In the genomic region with DNA sequence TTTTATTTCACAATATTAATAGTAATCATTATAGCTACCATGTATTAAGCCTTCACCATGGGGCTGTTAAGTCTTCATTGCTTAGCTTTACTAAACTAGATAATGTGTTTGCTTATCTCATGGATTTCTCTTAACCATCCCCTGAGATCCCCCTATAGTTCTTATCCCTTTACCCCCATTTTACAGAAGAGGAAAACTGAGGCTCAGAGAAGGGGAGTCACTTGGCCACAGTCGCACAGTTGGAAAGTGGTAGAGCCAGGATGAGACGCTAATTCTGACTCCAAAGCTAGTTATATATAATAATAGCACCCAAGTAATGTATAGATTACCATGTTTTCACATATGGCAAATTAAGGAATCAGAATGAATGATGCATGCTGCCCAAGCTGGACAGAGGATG, we compare ENCODE assay signal across 21 cellular contexts. TPM values are rescaled to one million over a fixed set of nuclear protein-coding genes. Genes with fewer than 3 reads are reported as not detected.
DNase-seq lines count a peak whose midpoint lies in the region; ATAC-seq and TF ChIP-seq lines count a peak whose summit lies in the region.
"Had no signal": no experiment of that assay in that cellular context is flagged by ENCODE, and none has a peak within 500 bp of the region (broad histone marks: within the 10 kb centered on the region; RNA-seq: fewer than 3 reads in every experiment).

No MANE protein-coding gene starts in this region.

- peaks cover 2% of the 10 kb centered on the region for H3K36me3 Mint-ChIP-seq in activated naive CD8-positive, alpha-beta T cell
- H3K36me3 Mint-ChIP-seq in activated naive CD8-positive, alpha-beta T cell treated with anti-CD3 and anti-CD28 coated beads for 36 hours, result peaks cover 2% of the 10 kb centered on the region
- peaks cover 44% of the 10 kb centered on the region for H3K36me3 Mint-ChIP-seq in stimulated activated effector memory CD8-positive, alpha-beta T cell treated with anti-CD3 and anti-CD28 coated beads, Interleukin-12 subunit alpha, Interleukin-12 subunit beta, amount 100 ng/mL, for 72 hours

- H3K4me3 ChIP-seq in IMR-90 (ENCODE audit: insufficient read depth, low read depth, low read length), result no peak overlapping the region
- no peak overlapping the region for H3K4me3 ChIP-seq in Karpas-422 (ENCODE audit: low read length)
- H3K4me3 ChIP-seq: BLaER1, GM12878, GM23248, HAP-1 had no signal

- POLR2A ChIA-PET in IMR-90 (lab: Charles Lee; ENCODE audit: unreplicated experiment), result interaction anchor here (1.0 kb wide), 1 partner anchor 24 kb away, joined by 5 read pairs; no protein-coding TSS in a partner anchor

- H3K4me3 Mint-ChIP-seq in activated naive CD8-positive, alpha-beta T cell, result no peak overlapping the region
- H3K4me3 Mint-ChIP-seq in activated naive CD8-positive, alpha-beta T cell treated with anti-CD3 and anti-CD28 coated beads for 36 hours, result no peak overlapping the region
- no peak overlapping the region for H3K4me3 Mint-ChIP-seq in stimulated activated effector memory CD8-positive, alpha-beta T cell treated with anti-CD3 and anti-CD28 coated beads, Interleukin-12 subunit alpha, Interleukin-12 subunit beta, amount 100 ng/mL, for 72 hours
- H3K4me3 Mint-ChIP-seq: B cell; CD4-positive, CD25-positive, alpha-beta regulatory T cell; CD8-positive, alpha-beta memory T cell had no signal

- no peaks in the 10 kb centered on the region for H4K20me1 ChIP-seq in IMR-90 (ENCODE audit: insufficient read depth, low read length)
- H4K20me1 ChIP-seq in Karpas-422 (ENCODE audit: insufficient read depth, low read depth, low read length), result no peaks in the 10 kb centered on the region
- H4K20me1 ChIP-seq: BLaER1 had no signal

- H2BK120ac ChIP-seq in IMR-90 (ENCODE audit: low read depth, low read length), result no peak overlapping the region

- H3K27me3 ChIP-seq in IMR-90 (ENCODE audit: control insufficient read depth, insufficient read depth, low read length) (no peaks in the 10 kb centered on the region), Karpas-422 (ENCODE audit: low read length) (no peaks in the 10 kb centered on the region)
- H3K27me3 ChIP-seq: BLaER1 had no signal

- no peak for DNase-seq in activated naive CD8-positive, alpha-beta T cell treated with anti-CD3 and anti-CD28 coated beads for 36 hours
- no peak for DNase-seq in IMR-90
- DNase-seq in erythroblast (lab: John Stamatoyannopoulos, UW), result no peak
- no peak for DNase-seq in stimulated activated effector memory CD8-positive, alpha-beta T cell treated with anti-CD3 and anti-CD28 coated beads, Interleukin-12 subunit alpha, Interleukin-12 subunit beta, amount 100 ng/mL, for 72 hours (ENCODE audit: low spot score in 2 of 2)
- DNase-seq in Karpas-422, result no peak
- DNase-seq in putamen (ENCODE audit: low spot score), result no peak
- DNase-seq: CD4-positive, CD25-positive, alpha-beta regulatory T cell; CD8-positive, alpha-beta memory T cell; DMS 273 treated with DMSO at 0.1 percent for 48 hours; DMS79; EL; GDM1; GM23248 had no signal

- dilution Hi-C loops in IMR-90 (cut with HindIII; ENCODE audit: low sequenced_read_pairs, unreplicated experiment), result no loop called here

- H3K14ac ChIP-seq in IMR-90 (replicated peaks; ENCODE audit: low read depth, low read length), result no peak overlapping the region

- H3K18ac ChIP-seq in IMR-90 (ENCODE audit: low read depth, low read length), result no peak overlapping the region

- H3K36me3 ChIP-seq in IMR-90 (ENCODE audit: control insufficient read depth, insufficient read depth, low read length), result peaks cover 10% of the 10 kb centered on the region
- peaks cover 22% of the 10 kb centered on the region for H3K36me3 ChIP-seq in Karpas-422 (ENCODE audit: insufficient read depth, low read length)
- H3K36me3 ChIP-seq: HAP-1 had no signal

- H3K9me2 ChIP-seq in Karpas-422 (replicated peaks; ENCODE audit: insufficient read depth, low read length), result no peaks in the 10 kb centered on the region

- H3K9me1 ChIP-seq in IMR-90 (ENCODE audit: insufficient read depth, low read length), result no peaks in the 10 kb centered on the region

- H3K9me3 ChIP-seq in IMR-90 (ENCODE audit: control insufficient read depth, insufficient read depth, low read length) (no peaks in the 10 kb centered on the region), Karpas-422 (ENCODE audit: low read length) (no peaks in the 10 kb centered on the region)
- H3K9me3 ChIP-seq: BLaER1, HAP-1 had no signal

- intact Hi-C loops in IMR-90 (cut with micrococcal nuclease), result no loop called here

- TF ChIP-seq CTCF in IMR-90 (conservative IDR thresholded peaks at IDR 0.05; ENCODE audit: low read depth, low read length), result no peak

- H3K4me2 ChIP-seq in IMR-90 (ENCODE audit: low read depth, low read length) (no peak overlapping the region), Karpas-422 (ENCODE audit: low read depth, low read length, poor library complexity, severe bottlenecking) (no peak overlapping the region)
- H3K4me2 ChIP-seq: BLaER1 had no signal

- CTCF ChIA-PET in IMR-90 (lab: Yijun Ruan, JAX), result no interaction called here

- H2AK9ac ChIP-seq in IMR-90 (replicated peaks; ENCODE audit: low read depth, low read length, poor library complexity), result no peak overlapping the region

- no peak overlapping the region for H2BK20ac ChIP-seq in IMR-90 (ENCODE audit: low read depth, low read length)

- no peaks in the 10 kb centered on the region for H3K9me3 Mint-ChIP-seq in activated naive CD8-positive, alpha-beta T cell (ENCODE audit: low read depth)
- H3K9me3 Mint-ChIP-seq in activated naive CD8-positive, alpha-beta T cell treated with anti-CD3 and anti-CD28 coated beads for 36 hours, result no peaks in the 10 kb centered on the region
- no peaks in the 10 kb centered on the region for H3K9me3 Mint-ChIP-seq in stimulated activated effector memory CD8-positive, alpha-beta T cell treated with anti-CD3 and anti-CD28 coated beads, Interleukin-12 subunit alpha, Interleukin-12 subunit beta, amount 100 ng/mL, for 72 hours
- H3K9me3 Mint-ChIP-seq: CD4-positive, CD25-positive, alpha-beta regulatory T cell; CD8-positive, alpha-beta memory T cell had no signal

- BruUV-seq in IMR-90 (replicated peaks; lab: Mats Ljungman, UMichigan), result no TSS peak

- H3K4me1 Mint-ChIP-seq in activated naive CD8-positive, alpha-beta T cell (ENCODE audit: low read depth), result no peaks in the 10 kb centered on the region
- no peaks in the 10 kb centered on the region for H3K4me1 Mint-ChIP-seq in activated naive CD8-positive, alpha-beta T cell treated with anti-CD3 and anti-CD28 coated beads for 36 hours
- H3K4me1 Mint-ChIP-seq in stimulated activated effector memory CD8-positive, alpha-beta T cell treated with anti-CD3 and anti-CD28 coated beads, Interleukin-12 subunit alpha, Interleukin-12 subunit beta, amount 100 ng/mL, for 72 hours, result no peaks in the 10 kb centered on the region
- H3K4me1 Mint-ChIP-seq: CD8-positive, alpha-beta memory T cell had no signal

- H3K27me3 Mint-ChIP-seq in activated naive CD8-positive, alpha-beta T cell, result no peaks in the 10 kb centered on the region
- H3K27me3 Mint-ChIP-seq in activated naive CD8-positive, alpha-beta T cell treated with anti-CD3 and anti-CD28 coated beads for 36 hours, result no peaks in the 10 kb centered on the region
- H3K27me3 Mint-ChIP-seq: B cell; CD4-positive, CD25-positive, alpha-beta regulatory T cell; CD8-positive, alpha-beta memory T cell had no signal

- in situ Hi-C loops in IMR-90 (cut with MboI; ENCODE audit: low sequenced_read_pairs), result no loop called here

- no peak overlapping the region for H3K27ac ChIP-seq in IMR-90 (ENCODE audit: insufficient read depth, low read length)
- H3K27ac ChIP-seq in Karpas-422 (ENCODE audit: low read length), result no peak overlapping the region
- H3K27ac ChIP-seq: 22Rv1, BLaER1, C4-2B, GM23248 had no signal

- H2AK5ac ChIP-seq in IMR-90 (ENCODE audit: low read depth, low read length), result no peak overlapping the region

- H2BK15ac ChIP-seq in IMR-90 (ENCODE audit: low read depth, low read length), result no peak overlapping the region

- H3K56ac ChIP-seq in IMR-90 (ENCODE audit: extremely low read depth, insufficient read depth, low read length), result no peak overlapping the region

- H2AFZ ChIP-seq in IMR-90 (replicated peaks; ENCODE audit: low read length, poor library complexity) (no peak overlapping the region), Karpas-422 (ENCODE audit: low read length) (no peak overlapping the region)
- H2AFZ ChIP-seq: GM23248 had no signal

- no CpG with 5 or more reads among the region's 2 CpGs for WGBS in IMR-90 (ENCODE audit: extremely low coverage in 2 of 2, insufficient read length in 1 of 2), 2 experiments

- H3K9ac ChIP-seq in IMR-90 (ENCODE audit: low read depth, low read length) (no peak overlapping the region), Karpas-422 (ENCODE audit: low read length) (no peak overlapping the region)
- H3K9ac ChIP-seq: BLaER1, GM23248 had no signal

- H3K4ac ChIP-seq in IMR-90 (ENCODE audit: low read depth, low read length), result no peak overlapping the region

- H4K8ac ChIP-seq in IMR-90 (ENCODE audit: low read depth in 2 of 2, low read length in 2 of 2), result no peak overlapping the region

- ATAC-seq in IMR-90 (ENCODE audit: low read depth) (no peak), HG03469 (IDR thresholded peaks at IDR 0.05; ENCODE audit: unreplicated experiment) (no peak)
- ATAC-seq in stimulated activated effector memory CD8-positive, alpha-beta T cell treated with anti-CD3 and anti-CD28 coated beads, Interleukin-12 subunit alpha, Interleukin-12 subunit beta, amount 100 ng/mL, for 72 hours, result no peak
- ATAC-seq: GM12878 had no signal

- no peak overlapping the region for H4K5ac ChIP-seq in IMR-90 (ENCODE audit: low read depth, low read length)

- TF ChIP-seq POLR2A in IMR-90 (IDR thresholded peaks at IDR 0.05; ENCODE audit: low read depth, low read length) (no peak), erythroblast (IDR thresholded peaks at IDR 0.05; ENCODE audit: low read length) (peak; percentile 16)

- no peak overlapping the region for H3K23ac ChIP-seq in IMR-90 (ENCODE audit: low read depth, low read length)

- H4K91ac ChIP-seq in IMR-90 (ENCODE audit: insufficient read depth, low read depth, low read length), result no peak overlapping the region

- TF ChIP-seq RAD21 in IMR-90 (IDR thresholded peaks at IDR 0.05; ENCODE audit: low read length), result no peak

- H3K4me1 ChIP-seq in IMR-90 (ENCODE audit: control insufficient read depth, insufficient read depth, low read length) (no peaks in the 10 kb centered on the region), Karpas-422 (ENCODE audit: low read length) (no peaks in the 10 kb centered on the region; the same call in 1 of the 2 replicates)

- H3K79me1 ChIP-seq in IMR-90 (ENCODE audit: low read depth in 1 of 2, low read length in 2 of 2), result no peaks in the 10 kb centered on the region

- H3K79me2 ChIP-seq in Karpas-422 (ENCODE audit: low read length), result no peaks in the 10 kb centered on the region

- no peak overlapping the region for H2BK5ac ChIP-seq in IMR-90 (ENCODE audit: low read depth, low read length, poor library complexity, severe bottlenecking)

- H3K27ac Mint-ChIP-seq in activated naive CD8-positive, alpha-beta T cell, result peak overlapping the region; percentile 47
- no peak overlapping the region for H3K27ac Mint-ChIP-seq in activated naive CD8-positive, alpha-beta T cell treated with anti-CD3 and anti-CD28 coated beads for 36 hours
- H3K27ac Mint-ChIP-seq in stimulated activated effector memory CD8-positive, alpha-beta T cell treated with anti-CD3 and anti-CD28 coated beads, Interleukin-12 subunit alpha, Interleukin-12 subunit beta, amount 100 ng/mL, for 72 hours, result peak overlapping the region; percentile 14
- H3K27ac Mint-ChIP-seq: B cell had no signal

RNA-seq across cellular contexts. Expression of a gene that starts 9.7 kb away (rescaled TPM):
- 10 to 100 TPM; 45.9 to 50.1 TPM for total RNA-seq in activated naive CD8-positive, alpha-beta T cell treated with anti-CD3 and anti-CD28 coated beads for 36 hours
- total RNA-seq in IMR-90 (2012; rRNA removed), result 37.5 and 43.2 TPM in 2 replicates
- polyA plus RNA-seq in IMR-90 (2012; rRNA removed), result 22.5 and 23.6 TPM in 2 replicates
- polyA plus RNA-seq in IMR-90 (2012; cell fraction: cytosol; rRNA removed), result 16.0 and 16.7 TPM in 2 replicates
- 35.1 and 48.4 TPM in 2 replicates for polyA plus RNA-seq in IMR-90 (2012; cell fraction: nucleus; rRNA removed; ENCODE audit: low replicate concordance)
- total RNA-seq in Karpas-422 (2014; rRNA removed; shearing (Covaris generic); ENCODE audit: low replicate concordance), result 39.4 and 46.0 TPM in 2 replicates

RNA-seq across cellular contexts. Expression of a gene that starts 38.3 kb away (rescaled TPM):
- 10 to 100 TPM; 34.5 to 36.6 TPM for total RNA-seq in activated naive CD8-positive, alpha-beta T cell treated with anti-CD3 and anti-CD28 coated beads for 36 hours
- 24.0 and 28.6 TPM in 2 replicates for total RNA-seq in IMR-90 (2012; rRNA removed)
- polyA plus RNA-seq in IMR-90 (2012; rRNA removed), result 15.7 and 18.3 TPM in 2 replicates
- 3.6 and 16.7 TPM in 2 replicates for polyA plus RNA-seq in IMR-90 (2012; cell fraction: cytosol; rRNA removed)
- polyA plus RNA-seq in IMR-90 (2012; cell fraction: nucleus; rRNA removed; ENCODE audit: low replicate concordance), result 1.9 and 12.8 TPM in 2 replicates
- 13.8 and 43.5 TPM in 2 replicates for total RNA-seq in Karpas-422 (2014; rRNA removed; shearing (Covaris generic); ENCODE audit: low replicate concordance)

RNA-seq across cellular contexts. Expression of a gene that starts 38.4 kb away (rescaled TPM):
- total RNA-seq in activated naive CD8-positive, alpha-beta T cell treated with anti-CD3 and anti-CD28 coated beads for 36 hours, result 10 to 100 TPM; 46.9 to 51.3 TPM
- total RNA-seq in IMR-90 (2012; rRNA removed), result 15.8 and 18.1 TPM in 2 replicates
- polyA plus RNA-seq in IMR-90 (2012; rRNA removed), result 19.0 and 19.5 TPM in 2 replicates
- polyA plus RNA-seq in IMR-90 (2012; cell fraction: cytosol; rRNA removed), result 7.0 and 11.5 TPM in 2 replicates
- 44.9 and 55.6 TPM in 2 replicates for polyA plus RNA-seq in IMR-90 (2012; cell fraction: nucleus; rRNA removed; ENCODE audit: low replicate concordance)
- total RNA-seq in Karpas-422 (2014; rRNA removed; shearing (Covaris generic); ENCODE audit: low replicate concordance), result 42.1 and 46.1 TPM in 2 replicates
